19 cellular contexts compared by ENCODE assay signal in genomic region chr3:127389913-127390312, GRCh38.
DNase-seq lines count a peak whose midpoint lies in the region; ATAC-seq and TF ChIP-seq lines count a peak whose summit lies in the region.
"Had no signal": no experiment of that assay in that cellular context is flagged by ENCODE, and none has a peak within 500 bp of the region (broad histone marks: within the 10 kb centered on the region; RNA-seq: fewer than 3 reads in every experiment).

No MANE protein-coding gene starts in this region.

- no peaks in the 10 kb centered on the region for H3K36me3 ChIP-seq in left ventricle myocardium inferior
- no peaks in the 10 kb centered on the region for H3K36me3 ChIP-seq in spleen

- ATAC-seq in left cardiac atrium = no peak
- no peak for ATAC-seq in GM19035 (IDR thresholded peaks at IDR 0.05; ENCODE audit: unreplicated experiment)
- ATAC-seq: A549 had no signal

- H3K4me1 ChIP-seq in left ventricle myocardium inferior = no peaks in the 10 kb centered on the region
- no peaks in the 10 kb centered on the region for H3K4me1 ChIP-seq in spleen
- H3K4me1 ChIP-seq: A549 had no signal

- no peak for TF ChIP-seq CTCF in left ventricle myocardium inferior (IDR thresholded peaks at IDR 0.05; ENCODE audit: borderline replicate concordance)
- no peak for TF ChIP-seq CTCF in spleen (IDR thresholded peaks at IDR 0.05 in 8 of 11, conservative IDR thresholded peaks at IDR 0.05 in 3 of 11)

- H3K27ac ChIP-seq in left ventricle myocardium inferior (replicated peaks) = no peak overlapping the region
- no peak overlapping the region for H3K27ac ChIP-seq in spleen
- H3K27ac ChIP-seq: 22Rv1, A549, C4-2B, HL-60 had no signal

- DNase-seq in left ventricle myocardium inferior (peak; percentile 3), left cardiac atrium (no peak), mesenteric fat pad (ENCODE audit: low spot score) (peak; percentile 67), spleen (peak; percentile 54), NCI-H524 treated with DMSO at 0.1 percent for 48 hours (lab: John Stamatoyannopoulos, UW) (no peak), GM19240 (ENCODE audit: insufficient read length, low spot score) (no peak)
- DNase-seq: AML-193; Caco-2; CD4-positive, alpha-beta T cell; DMS153; DMS79; GDM1; GOT3; H9 had no signal

- no peak for TF ChIP-seq POLR2A in spleen (IDR thresholded peaks at IDR 0.05)

- no peaks in the 10 kb centered on the region for H3K9me3 ChIP-seq in left ventricle myocardium inferior (replicated peaks)
- H3K9me3 ChIP-seq in spleen = no peaks in the 10 kb centered on the region
- H3K9me3 ChIP-seq: A549, Caco-2 had no signal

- 76 to 100% (median 82%) methylated on average over 2 of the region's 2 CpGs for WGBS in spleen, 5 donors

- intact Hi-C loops in left ventricle myocardium inferior (cut with micrococcal nuclease) = no loop called here
- intact Hi-C loops in left cardiac atrium (cut with DNase I) = no loop called here
- intact Hi-C loops in spleen (cut with DNase I; ENCODE audit: low total_unique reads) = no loop called here

- H3K27me3 ChIP-seq in left ventricle myocardium inferior (ENCODE audit: low read depth) = peaks cover 98% of the 10 kb centered on the region
- peaks cover 0 to 72% (median 0%) of the 10 kb centered on the region in 7 donors for H3K27me3 ChIP-seq in spleen (replicated peaks in 1 of 7)

- H3K4me3 ChIP-seq in left ventricle myocardium inferior (no peak overlapping the region), spleen (no peak overlapping the region)
- H3K4me3 ChIP-seq: A549 had no signal

Comparison
In these comparisons a context has a peak if more than half of its experiments do, and no peak if none do; other contexts are left out.
1. DNase-seq: peak in left ventricle myocardium inferior (single experiment), mesenteric fat pad (single experiment) and spleen (single experiment); none in left cardiac atrium (single experiment), NCI-H524 treated with DMSO at 0.1 percent for 48 hours (single experiment) and GM19240 (single experiment).